ENCODE assay signal across 8 cellular contexts in genomic region chr18:68660355-68661183, GRCh38. TPM values are rescaled to one million over a fixed set of nuclear protein-coding genes. Genes with fewer than 3 reads are reported as not detected.
A peak's percentile ranks its signal among the peaks of the same experiment; 100 is the strongest.
DNase-seq lines count a peak whose midpoint lies in the region; ATAC-seq and TF ChIP-seq lines count a peak whose summit lies in the region.

No MANE protein-coding gene starts in this region.

- CTCF ChIA-PET in mammary epithelial cell (lab: Charles Lee; ENCODE audit: low non-redundant PET), result interaction anchor here (0.7 kb wide), 2 partner anchors 709 to 891 kb away, joined by 4 to 6 read pairs; no protein-coding TSS in a partner anchor

- TF ChIP-seq CTCF in mammary epithelial cell (conservative IDR thresholded peaks at IDR 0.05 in 1 of 2, IDR thresholded peaks at IDR 0.05 in 1 of 2; ENCODE audit: extremely low read depth in 1 of 2, insufficient read depth in 1 of 2, low read depth in 1 of 2, low read length in 2 of 2), result peak; percentile 51 to 58

- H3K4me1 ChIP-seq in GM23248 (ENCODE audit: insufficient read depth), result no peaks in the 10 kb centered on the region
- H3K4me1 ChIP-seq in mammary epithelial cell (ENCODE audit: insufficient read depth, low read length), result no peaks in the 10 kb centered on the region

- BruUV-seq in mammary epithelial cell (replicated peaks; lab: Mats Ljungman, UMichigan), result no TSS peak

- H3K79me2 ChIP-seq in GM23248 (ENCODE audit: insufficient read depth) (no peaks in the 10 kb centered on the region), mammary epithelial cell (ENCODE audit: insufficient read depth, low read length) (no peaks in the 10 kb centered on the region)

- H3K9me3 ChIP-seq in GM23248 (ENCODE audit: low read depth) (no peaks in the 10 kb centered on the region), mammary epithelial cell (replicated peaks; ENCODE audit: insufficient read depth, low read length) (no peaks in the 10 kb centered on the region)

- H2AFZ ChIP-seq in GM23248, result no peak overlapping the region; the same call in 1 of the 2 replicates
- H2AFZ ChIP-seq in mammary epithelial cell (ENCODE audit: low read depth, low read length), result peak overlapping the region; percentile 28

- H3K9ac ChIP-seq in GM23248 (no peak overlapping the region), mammary epithelial cell (ENCODE audit: insufficient read depth, low read length) (no peak overlapping the region)

- DNase-seq in AG08395 (ENCODE audit: low spot score) (peak; percentile 45), GM23248 (peak; percentile 73), NCI-H510A treated with DMSO at 0.1 percent for 48 hours (lab: John Stamatoyannopoulos, UW) (peak; percentile 83), mammary epithelial cell (peak; percentile 27), lung microvascular endothelial cell (ENCODE audit: low read depth in 2 of 2) (peak; percentile 56 to 61), ecto neural progenitor cell (ENCODE audit: low spot score) (no peak)

- no peak overlapping the region for H3K4me3 ChIP-seq in GM23248
- H3K4me3 ChIP-seq in mammary epithelial cell (replicated peaks in 1 of 3; ENCODE audit: insufficient read depth in 1 of 3, low read depth in 2 of 3, low read length in 3 of 3), result no peak overlapping the region

- no peaks in the 10 kb centered on the region for H3K36me3 ChIP-seq in GM23248 (ENCODE audit: low read depth)
- H3K36me3 ChIP-seq in mammary epithelial cell (ENCODE audit: insufficient read depth, low read length), result no peaks in the 10 kb centered on the region

- intact Hi-C loops in mammary epithelial cell (cut with micrococcal nuclease), result loop anchor here (1.0 to 2.0 kb wide), 3 partner anchors 74 to 1443 kb away; partner anchors contain the start of gene DSEL

- dilution Hi-C loops in mammary epithelial cell (cut with HindIII; ENCODE audit: low sequenced_read_pairs), result no loop called here

- H3F3A ChIP-seq in GM23248 (ENCODE audit: insufficient read depth), result no peaks in the 10 kb centered on the region

- no peak for ATAC-seq in GM18870 (IDR thresholded peaks at IDR 0.05; ENCODE audit: unreplicated experiment)
- no peak for ATAC-seq in GM19452 (IDR thresholded peaks at IDR 0.05; ENCODE audit: unreplicated experiment)

- no peaks in the 10 kb centered on the region for H4K20me1 ChIP-seq in GM23248 (ENCODE audit: insufficient read depth)
- H4K20me1 ChIP-seq in mammary epithelial cell (ENCODE audit: insufficient read depth, low read length), result no peaks in the 10 kb centered on the region

- H3K9me2 ChIP-seq in GM23248 (ENCODE audit: insufficient read depth), result no peaks in the 10 kb centered on the region

- H3K27me3 ChIP-seq in GM23248 (replicated peaks; ENCODE audit: insufficient read depth) (no peaks in the 10 kb centered on the region), mammary epithelial cell (ENCODE audit: insufficient read depth, low read length) (no peaks in the 10 kb centered on the region)

- no peak overlapping the region for H3K27ac ChIP-seq in GM23248
- H3K27ac ChIP-seq in mammary epithelial cell (ENCODE audit: insufficient read depth, low read depth, low read length), result no peak overlapping the region

- H3K4me2 ChIP-seq in GM23248 (ENCODE audit: unreplicated experiment) (no peak overlapping the region), mammary epithelial cell (ENCODE audit: insufficient read depth, low read depth, low read length) (no peak overlapping the region)

- in situ Hi-C loops in GM23248 (cut with MboI) (loop anchor here (10.0 kb wide), 1 partner anchor 1446 kb away; no protein-coding TSS in a partner anchor), mammary epithelial cell (cut with MboI; ENCODE audit: low sequenced_read_pairs in 2 of 2) (loop anchor here in 1 of 2 donors (10.0 kb wide), 1 partner anchor 1446 kb away; no protein-coding TSS in a partner anchor)

- 36 to 43% methylated on average over 5 of the region's 5 CpGs for WGBS in GM23248 (ENCODE audit: low coverage in 1 of 2, low lambda C conversion rate in 2 of 2, missing lambda C conversion rate in 2 of 2), 2 experiments
- WGBS in mammary epithelial cell (ENCODE audit: low coverage, missing lambda C conversion rate), result 9% methylated on average over 5 of the region's 5 CpGs

RNA-seq across cellular contexts. Expression of gene TMX3, which starts 54.3 kb away (rescaled TPM):
- 111 and 112 TPM in 2 replicates for total RNA-seq in GM23248 (2014; rRNA removed; shearing (Covaris generic))
- 70.4 and 73.0 TPM in 2 replicates for polyA plus RNA-seq in GM23248 (2016; fragmentation: Nextera tagmentation; extraction: Ambion mirVana)
- 10 to 100 TPM; 62.0 to 63.3 TPM for total RNA-seq in mammary epithelial cell
- 32.4 TPM for polyA plus RNA-seq in mammary epithelial cell
- polyA minus RNA-seq in mammary epithelial cell, result 29.3 TPM
- total RNA-seq in lung microvascular endothelial cell, result 49.3 and 53.8 TPM in 2 replicates
